Comparison of ENCODE assay signal across 24 cellular contexts in the genomic region with DNA sequence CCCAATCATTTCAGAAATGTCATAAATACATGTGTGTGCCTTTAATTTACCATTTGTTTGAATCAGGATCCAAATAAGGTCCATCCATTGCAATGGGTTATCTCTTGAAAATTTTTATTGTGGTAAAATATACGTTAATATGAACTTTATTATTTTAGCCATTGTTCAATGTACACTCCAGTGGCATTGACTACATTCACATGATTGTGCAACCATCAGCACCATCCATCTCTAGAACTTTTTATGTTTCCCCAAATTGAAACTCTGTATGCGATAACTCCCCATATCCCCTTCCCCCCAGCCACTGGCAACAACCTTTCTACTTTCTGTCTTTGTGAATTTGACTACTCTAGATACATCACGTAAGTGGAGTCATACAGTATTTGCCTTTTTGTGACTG.
"Had no signal": no experiment of that assay in that cellular context is flagged by ENCODE, and none has a peak within 500 bp of the region (broad histone marks: within the 10 kb centered on the region; RNA-seq: fewer than 3 reads in every experiment).

No MANE protein-coding gene starts in this region.

- H3K4me3 Mint-ChIP-seq: mesothelial cell of epicardium; naive B cell; natural killer cell treated with Interleukin-12 subunit alpha and Interleukin-12 subunit beta and Interleukin-15 and Interleukin-18, amount 100 ng/mL, for 72 hours; stimulated activated effector memory CD8-positive, alpha-beta T cell treated with anti-CD3 and anti-CD28 coated beads, Interleukin-12 subunit alpha, Interleukin-12 subunit beta, amount 100 ng/mL, for 72 hours; stimulated activated naive CD8-positive, alpha-beta T cell treated with anti-CD3 and anti-CD28 coated beads, Interleukin-15, Interleukin-2, amounts not matched to agents 100 ng/mL and 50 ng/mL, for 24 hours; type B pancreatic cell had no signal

- H3K4me1 ChIP-seq: pancreas, prostate gland, sigmoid colon, suprapubic skin, tibial artery, uterus had no signal

- H3K4me3 ChIP-seq: left ventricle myocardium inferior, lung, pancreas, prostate gland, sigmoid colon, spleen, suprapubic skin, thoracic aorta, tibial artery, uterus had no signal

- H3K9me3 ChIP-seq: left ventricle myocardium inferior, pancreas, prostate gland, sigmoid colon, spleen, suprapubic skin, thoracic aorta, tibial artery, uterus had no signal

- H3K27me3 Mint-ChIP-seq: naive B cell; natural killer cell treated with Interleukin-12 subunit alpha and Interleukin-12 subunit beta and Interleukin-15 and Interleukin-18, amount 100 ng/mL, for 72 hours; stimulated activated naive CD8-positive, alpha-beta T cell treated with anti-CD3 and anti-CD28 coated beads, Interleukin-15, Interleukin-2, amounts not matched to agents 100 ng/mL and 50 ng/mL, for 24 hours; type B pancreatic cell had no signal

- H3K9me3 Mint-ChIP-seq: mesothelial cell of epicardium; naive B cell; natural killer cell treated with Interleukin-12 subunit alpha and Interleukin-12 subunit beta and Interleukin-15 and Interleukin-18, amount 100 ng/mL, for 72 hours; stimulated activated effector memory CD8-positive, alpha-beta T cell treated with anti-CD3 and anti-CD28 coated beads, Interleukin-12 subunit alpha, Interleukin-12 subunit beta, amount 100 ng/mL, for 72 hours; stimulated activated naive CD8-positive, alpha-beta T cell treated with anti-CD3 and anti-CD28 coated beads, Interleukin-15, Interleukin-2, amounts not matched to agents 100 ng/mL and 50 ng/mL, for 24 hours; type B pancreatic cell had no signal

- H3K27me3 ChIP-seq: pancreas, sigmoid colon, spleen, suprapubic skin, tibial artery, uterus had no signal

- H3K36me3 ChIP-seq: uterus had no signal

- H3K27ac ChIP-seq: left ventricle myocardium inferior, pancreas, prostate gland, sigmoid colon, spleen, suprapubic skin, thoracic aorta, tibial artery, uterus had no signal

- ATAC-seq: natural killer cell treated with Interleukin-12 subunit alpha and Interleukin-12 subunit beta and Interleukin-15 and Interleukin-18, amount 100 ng/mL, for 72 hours; pancreas; right cardiac atrium; stimulated activated effector memory CD8-positive, alpha-beta T cell treated with anti-CD3 and anti-CD28 coated beads, Interleukin-12 subunit alpha, Interleukin-12 subunit beta, amount 100 ng/mL, for 72 hours had no signal

- H3K27ac Mint-ChIP-seq: mesothelial cell of epicardium; natural killer cell treated with Interleukin-12 subunit alpha and Interleukin-12 subunit beta and Interleukin-15 and Interleukin-18, amount 100 ng/mL, for 72 hours; stimulated activated effector memory CD8-positive, alpha-beta T cell treated with anti-CD3 and anti-CD28 coated beads, Interleukin-12 subunit alpha, Interleukin-12 subunit beta, amount 100 ng/mL, for 72 hours; stimulated activated naive CD8-positive, alpha-beta T cell treated with anti-CD3 and anti-CD28 coated beads, Interleukin-15, Interleukin-2, amounts not matched to agents 100 ng/mL and 50 ng/mL, for 24 hours; type B pancreatic cell had no signal

- DNase-seq: islet precursor cell; left ventricle myocardium inferior; mesendoderm; naive B cell; pancreas; posterior cingulate gyrus; retina; right cardiac atrium; sigmoid colon; small intestine; spleen; stimulated activated CD4-positive, alpha-beta T cell treated with anti-CD3 and anti-CD28 coated beads, Interleukin-4, amount 100 ng/mL, for 24 hours; stimulated activated naive CD4-positive, alpha-beta T cell; tibial artery; uterus had no signal
